10 cellular contexts compared by ENCODE assay signal in genomic region chr11:113014731-113015455, GRCh38. TPM values are rescaled to one million over a fixed set of nuclear protein-coding genes. Genes with fewer than 3 reads are reported as not detected.
DNase-seq lines count a peak whose midpoint lies in the region; ATAC-seq and TF ChIP-seq lines count a peak whose summit lies in the region.
"Had no signal": no experiment of that assay in that cellular context is flagged by ENCODE, and none has a peak within 500 bp of the region (broad histone marks: within the 10 kb centered on the region; RNA-seq: fewer than 3 reads in every experiment).

No MANE protein-coding gene starts in this region.

- H3K79me2 ChIP-seq in hepatocyte, result no peaks in the 10 kb centered on the region

- H2AFZ ChIP-seq in hepatocyte, result no peak overlapping the region

- no peaks in the 10 kb centered on the region for H3K9me3 Mint-ChIP-seq in activated CD8-positive, alpha-beta T cell treated with anti-CD3 and anti-CD28 coated beads, Interleukin-2, amount 10 ng/mL, durations not matched to agents 7 days and 5 days (ENCODE audit: insufficient read depth)
- H3K9me3 Mint-ChIP-seq in activated T-cell treated with anti-CD3 and anti-CD28 coated beads, Interleukin-2, amount 50 U/mL, for 72 hours, result no peaks in the 10 kb centered on the region
- H3K9me3 Mint-ChIP-seq: T-cell had no signal

- POLR2A ChIA-PET in RWPE1 (lab: Yijun Ruan, JAX; ENCODE audit: low non-redundant PET), result no interaction called here
- POLR2A ChIA-PET in activated CD8-positive, alpha-beta T cell treated with anti-CD3 and anti-CD28 coated beads, Interleukin-2, amount 10 ng/mL, durations not matched to agents 7 days and 5 days (lab: Charles Lee), result no interaction called here

- H3K9me3 ChIP-seq in hepatocyte (ENCODE audit: low read depth) (no peaks in the 10 kb centered on the region), aorta (ENCODE audit: control insufficient read depth, low read length) (no peaks in the 10 kb centered on the region)

- 50% methylated on average over 5 of the region's 5 CpGs for WGBS in hepatocyte (ENCODE audit: low lambda C conversion rate, missing lambda C conversion rate)
- 29 to 36% methylated on average over 5 of the region's 5 CpGs for WGBS in aorta, 2 donors

- H3K9me2 ChIP-seq in hepatocyte (replicated peaks; ENCODE audit: insufficient read depth), result no peaks in the 10 kb centered on the region

- H3K27me3 ChIP-seq in hepatocyte (no peaks in the 10 kb centered on the region), aorta (ENCODE audit: control insufficient read depth in 1 of 2, insufficient read depth in 2 of 2, low read length in 1 of 2) (no peaks in the 10 kb centered on the region)

- no peaks in the 10 kb centered on the region for H3K27me3 Mint-ChIP-seq in activated CD8-positive, alpha-beta T cell treated with anti-CD3 and anti-CD28 coated beads, Interleukin-2, amount 10 ng/mL, durations not matched to agents 7 days and 5 days (ENCODE audit: low read depth)
- peaks cover 6% of the 10 kb centered on the region for H3K27me3 Mint-ChIP-seq in activated T-cell treated with anti-CD3 and anti-CD28 coated beads, Interleukin-2, amount 50 U/mL, for 72 hours (ENCODE audit: low read depth)

- no peaks in the 10 kb centered on the region for H4K20me1 ChIP-seq in hepatocyte (ENCODE audit: insufficient read depth, poor library complexity, severe bottlenecking)

- H3K27ac ChIP-seq in RWPE1 (peak overlapping the region; percentile 6; the same call in 1 of the 2 replicates), hepatocyte (peak overlapping the region; percentile 56), aorta (ENCODE audit: low read depth in 1 of 2, low read length in 2 of 2) (no peak overlapping the region)

- DNase-seq in NCI-H748 (lab: John Stamatoyannopoulos, UW; ENCODE audit: unreplicated experiment) (peak; percentile 25), NCI-H748 treated with DMSO at 0.1 percent for 48 hours (lab: John Stamatoyannopoulos, UW) (no peak), RWPE1 (ENCODE audit: low spot score) (no peak), hepatocyte (ENCODE audit: low spot score) (peak; percentile 46), aorta (peak in 1 of 2 donors; percentile 47)
- no peak for DNase-seq in activated CD8-positive, alpha-beta T cell treated with anti-CD3 and anti-CD28 coated beads, Interleukin-2, amount 10 ng/mL, durations not matched to agents 7 days and 5 days
- no peak for DNase-seq in activated T-cell treated with anti-CD3 and anti-CD28 coated beads, Interleukin-2, amount 50 U/mL, for 72 hours
- DNase-seq: activated effector memory CD4-positive, alpha-beta T cell treated with anti-CD3 and anti-CD28 coated beads, Interleukin-2, amount 50 U/mL, for 16 hours; T-cell had no signal

- TF ChIP-seq CTCF in RWPE1 (conservative IDR thresholded peaks at IDR 0.05; ENCODE audit: low read depth) (no peak), hepatocyte (IDR thresholded peaks at IDR 0.05; ENCODE audit: poor library complexity) (no peak)

- H3K4me3 Mint-ChIP-seq in activated CD8-positive, alpha-beta T cell treated with anti-CD3 and anti-CD28 coated beads, Interleukin-2, amount 10 ng/mL, durations not matched to agents 7 days and 5 days, result no peak overlapping the region
- no peak overlapping the region for H3K4me3 Mint-ChIP-seq in activated T-cell treated with anti-CD3 and anti-CD28 coated beads, Interleukin-2, amount 50 U/mL, for 72 hours
- H3K4me3 Mint-ChIP-seq: T-cell had no signal

- H3K4me3 ChIP-seq in hepatocyte, result no peak overlapping the region
- no peak overlapping the region for H3K4me3 ChIP-seq in aorta (ENCODE audit: low read length in 2 of 2)

- H3K36me3 Mint-ChIP-seq in activated CD8-positive, alpha-beta T cell treated with anti-CD3 and anti-CD28 coated beads, Interleukin-2, amount 10 ng/mL, durations not matched to agents 7 days and 5 days (ENCODE audit: low read depth), result no peaks in the 10 kb centered on the region
- no peaks in the 10 kb centered on the region for H3K36me3 Mint-ChIP-seq in activated T-cell treated with anti-CD3 and anti-CD28 coated beads, Interleukin-2, amount 50 U/mL, for 72 hours (ENCODE audit: insufficient read depth in 2 of 2)
- H3K36me3 Mint-ChIP-seq: T-cell had no signal

- no peak overlapping the region for H3K27ac Mint-ChIP-seq in activated CD8-positive, alpha-beta T cell treated with anti-CD3 and anti-CD28 coated beads, Interleukin-2, amount 10 ng/mL, durations not matched to agents 7 days and 5 days
- no peak overlapping the region for H3K27ac Mint-ChIP-seq in activated T-cell treated with anti-CD3 and anti-CD28 coated beads, Interleukin-2, amount 50 U/mL, for 72 hours
- H3K27ac Mint-ChIP-seq: T-cell had no signal

- H3K4me1 ChIP-seq in hepatocyte (ENCODE audit: insufficient read depth) (peaks cover 17% of the 10 kb centered on the region), aorta (ENCODE audit: control insufficient read depth in 1 of 2, insufficient read depth in 2 of 2, low read length in 2 of 2) (peaks cover 2 to 5% of the 10 kb centered on the region in 2 donors)

- H3K4me2 ChIP-seq in hepatocyte, result peak overlapping the region; percentile 53

- H3K36me3 ChIP-seq in hepatocyte (replicated peaks; ENCODE audit: insufficient read depth, low read depth), result no peaks in the 10 kb centered on the region
- H3K36me3 ChIP-seq in aorta (ENCODE audit: control insufficient read depth in 1 of 2, insufficient read depth in 2 of 2, low read length in 1 of 2), result no peaks in the 10 kb centered on the region

- ATAC-seq in aorta (ENCODE audit: low FRiP score) (peak; percentile 54), GM18870 (IDR thresholded peaks at IDR 0.05; ENCODE audit: unreplicated experiment) (no peak)
- no peak for ATAC-seq in activated CD8-positive, alpha-beta T cell treated with anti-CD3 and anti-CD28 coated beads, Interleukin-2, amount 10 ng/mL, durations not matched to agents 7 days and 5 days
- ATAC-seq in activated T-cell treated with anti-CD3 and anti-CD28 coated beads, Interleukin-2, amount 50 U/mL, for 72 hours (replicated peaks in 1 of 2), result no peak
- ATAC-seq: T-cell had no signal

- intact Hi-C loops in aorta (cut with DNase I), result no loop called here

- CTCF ChIA-PET in RWPE1 (lab: Yijun Ruan, JAX), result interaction anchor here (0.7 kb wide), 1 partner anchor 9 kb away, joined by 3 read pairs; no protein-coding TSS in a partner anchor
- CTCF ChIA-PET in activated CD8-positive, alpha-beta T cell treated with anti-CD3 and anti-CD28 coated beads, Interleukin-2, amount 10 ng/mL, durations not matched to agents 7 days and 5 days (lab: Charles Lee), result no interaction called here

- H3K4me1 Mint-ChIP-seq in activated CD8-positive, alpha-beta T cell treated with anti-CD3 and anti-CD28 coated beads, Interleukin-2, amount 10 ng/mL, durations not matched to agents 7 days and 5 days (ENCODE audit: low read depth), result no peaks in the 10 kb centered on the region
- H3K4me1 Mint-ChIP-seq in activated T-cell treated with anti-CD3 and anti-CD28 coated beads, Interleukin-2, amount 50 U/mL, for 72 hours (ENCODE audit: low read depth), result no peaks in the 10 kb centered on the region
- H3K4me1 Mint-ChIP-seq: T-cell had no signal

RNA-seq across cellular contexts. Expression of gene NCAM1, which starts 53.7 kb away (rescaled TPM):
- total RNA-seq in hepatocyte, result 25.6 and 27.2 TPM in 2 replicates
- polyA plus RNA-seq in hepatocyte, result 12.4 and 15.0 TPM in 2 replicates
- total RNA-seq in aorta, result 10 to 100 TPM; 10.2 to 19.4 TPM
- 1 to 10 TPM; 1.8 to 2.1 TPM for polyA plus RNA-seq in aorta
- total RNA-seq in activated CD8-positive, alpha-beta T cell treated with anti-CD3 and anti-CD28 coated beads, Interleukin-2, amount 10 ng/mL, durations not matched to agents 7 days and 5 days, result 1 to 10 TPM; 1.4 to 1.8 TPM
- under 1 TPM in 1 of 2 donors, not detected in 1; 0.60 TPM for total RNA-seq in activated T-cell treated with anti-CD3 and anti-CD28 coated beads, Interleukin-2, amount 50 U/mL, for 72 hours

Comparison
In these comparisons a context has a peak if more than half of its experiments do, and no peak if none do; other contexts are left out.
1. DNase-seq: peak in NCI-H748 (single experiment) and hepatocyte (single experiment); none in NCI-H748 treated with DMSO at 0.1 percent for 48 hours (single experiment), RWPE1 (single experiment), activated CD8-positive, alpha-beta T cell treated with anti-CD3 and anti-CD28 coated beads, Interleukin-2, amount 10 ng/mL, durations not matched to agents 7 days and 5 days (single experiment) and activated T-cell treated with anti-CD3 and anti-CD28 coated beads, Interleukin-2, amount 50 U/mL, for 72 hours (0 of 2).
2. H3K27ac ChIP-seq: peak in RWPE1 (single experiment) and hepatocyte (single experiment); none in aorta (0 of 2).